11 cellular contexts compared by ENCODE assay signal in genomic region chr1:30232288-30232899, GRCh38.
A peak's percentile ranks its signal among the peaks of the same experiment; 100 is the strongest.
DNase-seq lines count a peak whose midpoint lies in the region; ATAC-seq and TF ChIP-seq lines count a peak whose summit lies in the region.
"Had no signal": no experiment of that assay in that cellular context is flagged by ENCODE, and none has a peak within 500 bp of the region (broad histone marks: within the 10 kb centered on the region; RNA-seq: fewer than 3 reads in every experiment).

No MANE protein-coding gene starts in this region.

- no peak overlapping the region for H2AK5ac ChIP-seq in H9 (ENCODE audit: insufficient read length, low read length)

- H3K9me3 ChIP-seq in H9 (ENCODE audit: control insufficient read depth, low read depth, low read length), result no peaks in the 10 kb centered on the region
- no peaks in the 10 kb centered on the region for H3K9me3 ChIP-seq in right lobe of liver

- intact Hi-C loops in right lobe of liver (cut with DNase I), result no loop called here

- no peak overlapping the region for H2BK12ac ChIP-seq in H9 (ENCODE audit: insufficient read length, low read depth, low read length)

- H3K23ac ChIP-seq in H9 (ENCODE audit: insufficient read length, low read depth, low read length), result no peak overlapping the region

- no peak overlapping the region for H3T11ph ChIP-seq in H9 (ENCODE audit: low read length)

- CTCF ChIA-PET in activated naive CD4-positive, alpha-beta T cell treated with anti-CD3 and anti-CD28 coated beads, Interleukin-2, amount 10 ng/mL, durations not matched to agents 7 days and 5 days (lab: Charles Lee), result interaction anchor here (0.6 to 1.0 kb wide), 4 partner anchors 10 to 626 kb away, joined by 3 read pairs; no protein-coding TSS in a partner anchor

- no peak overlapping the region for H4K8ac ChIP-seq in H9 (replicated peaks; ENCODE audit: insufficient read length, low read depth, low read length)

- H3K9ac ChIP-seq in H9 (ENCODE audit: extremely low read depth, insufficient read length, low read length), result no peak overlapping the region
- H3K9ac ChIP-seq: BLaER1 treated with 17β-estradiol and CSF1 and Interleukin-3, amounts not matched to agents 10 nM and 100 nM had no signal

- no peak overlapping the region for H2BK5ac ChIP-seq in H9 (ENCODE audit: insufficient read length, low read length)

- H3K36me3 ChIP-seq in right lobe of liver, result no peaks in the 10 kb centered on the region
- H3K36me3 ChIP-seq: BLaER1 treated with 17β-estradiol and CSF1 and Interleukin-3, amounts not matched to agents 10 nM and 100 nM had no signal

- H3K9me3 Mint-ChIP-seq in H9, result no peaks in the 10 kb centered on the region
- no peaks in the 10 kb centered on the region for H3K9me3 Mint-ChIP-seq in activated naive CD4-positive, alpha-beta T cell treated with anti-CD3 and anti-CD28 coated beads, Interleukin-2, amount 10 ng/mL, durations not matched to agents 7 days and 5 days
- H3K9me3 Mint-ChIP-seq: activated naive CD4-positive, alpha-beta T cell treated with anti-CD3 and anti-CD28 coated beads, Interleukin-2, amount 50 U/mL, for 72 hours had no signal

- peak in 2 of 4 donors; percentile 30 to 43 for ATAC-seq in right lobe of liver
- no peak for ATAC-seq in HG02588 (IDR thresholded peaks at IDR 0.05; ENCODE audit: unreplicated experiment)
- ATAC-seq: activated naive CD4-positive, alpha-beta T cell treated with anti-CD3 and anti-CD28 coated beads, Interleukin-2, amount 50 U/mL, for 72 hours had no signal

- H3K4ac ChIP-seq in H9 (ENCODE audit: low read depth, low read length), result no peak overlapping the region

- H3K56ac ChIP-seq in H9 (ENCODE audit: insufficient read length, low read depth, low read length), result no peak overlapping the region

- H3K4me2 ChIP-seq in H9 (ENCODE audit: insufficient read depth, insufficient read length, low read length), result no peak overlapping the region
- H3K4me2 ChIP-seq: BLaER1 treated with 17β-estradiol and CSF1 and Interleukin-3, amounts not matched to agents 10 nM and 100 nM had no signal

- no peaks in the 10 kb centered on the region; the same call in 1 of the 2 replicates for H3K27me3 Mint-ChIP-seq in H9 (ENCODE audit: low read depth)
- H3K27me3 Mint-ChIP-seq in activated naive CD4-positive, alpha-beta T cell treated with anti-CD3 and anti-CD28 coated beads, Interleukin-2, amount 10 ng/mL, durations not matched to agents 7 days and 5 days, result peaks cover 9% of the 10 kb centered on the region

- no peaks in the 10 kb centered on the region for H3K79me1 ChIP-seq in H9 (ENCODE audit: insufficient read depth, low read depth, low read length, poor library complexity, severe bottlenecking)

- H3K4me1 ChIP-seq in H9 (ENCODE audit: insufficient read depth, low read length) (no peaks in the 10 kb centered on the region), right lobe of liver (no peaks in the 10 kb centered on the region)

- no peak overlapping the region for H3K4me3 ChIP-seq in right lobe of liver
- H3K4me3 ChIP-seq: BLaER1 treated with 17β-estradiol and CSF1 and Interleukin-3, amounts not matched to agents 10 nM and 100 nM had no signal

- H4K91ac ChIP-seq in H9 (ENCODE audit: insufficient read length, low read depth, low read length), result no peak overlapping the region

- no peaks in the 10 kb centered on the region for H3K23me2 ChIP-seq in H9 (ENCODE audit: insufficient read length, low read depth, low read length, poor library complexity, severe bottlenecking)

- TF ChIP-seq CTCF in H9 (conservative IDR thresholded peaks at IDR 0.05), result peak; percentile 85
- TF ChIP-seq CTCF in right lobe of liver (IDR thresholded peaks at IDR 0.05), result peak; percentile 33 to 71 (median 50)

- no peak overlapping the region for H3K27ac Mint-ChIP-seq in H9
- H3K27ac Mint-ChIP-seq in activated naive CD4-positive, alpha-beta T cell treated with anti-CD3 and anti-CD28 coated beads, Interleukin-2, amount 10 ng/mL, durations not matched to agents 7 days and 5 days, result no peak overlapping the region
- H3K27ac Mint-ChIP-seq: activated naive CD4-positive, alpha-beta T cell treated with anti-CD3 and anti-CD28 coated beads, Interleukin-2, amount 50 U/mL, for 72 hours had no signal

- no peak overlapping the region for H2BK20ac ChIP-seq in H9 (ENCODE audit: low read depth, low read length, poor library complexity, severe bottlenecking)

- no peaks in the 10 kb centered on the region for H3K4me1 Mint-ChIP-seq in H9
- no peaks in the 10 kb centered on the region for H3K4me1 Mint-ChIP-seq in activated naive CD4-positive, alpha-beta T cell treated with anti-CD3 and anti-CD28 coated beads, Interleukin-2, amount 10 ng/mL, durations not matched to agents 7 days and 5 days

- H4K5ac ChIP-seq in H9 (ENCODE audit: insufficient read length, low read depth, low read length), result no peak overlapping the region

- H3K27ac ChIP-seq in H9 (ENCODE audit: insufficient read length, low read depth, low read length), result no peak overlapping the region
- no peak overlapping the region for H3K27ac ChIP-seq in right lobe of liver
- H3K27ac ChIP-seq: BLaER1 treated with 17β-estradiol and CSF1 and Interleukin-3, amounts not matched to agents 10 nM and 100 nM had no signal

- DNase-seq in NCI-H1105 (lab: John Stamatoyannopoulos, UW) (peak; percentile 13), NCI-H1105 treated with DMSO at 0.1 percent for 48 hours (lab: John Stamatoyannopoulos, UW) (no peak), H9 (peak; percentile 53), right lobe of liver (no peak), AML-193 (lab: John Stamatoyannopoulos, UW) (no peak), NCI-H774 (lab: John Stamatoyannopoulos, UW) (no peak)
- DNase-seq in activated naive CD4-positive, alpha-beta T cell treated with anti-CD3 and anti-CD28 coated beads, Interleukin-2, amount 10 ng/mL, durations not matched to agents 7 days and 5 days, result peak; percentile 33
- DNase-seq: substantia nigra had no signal

- no peak overlapping the region for H3K4me3 Mint-ChIP-seq in H9
- H3K4me3 Mint-ChIP-seq in activated naive CD4-positive, alpha-beta T cell treated with anti-CD3 and anti-CD28 coated beads, Interleukin-2, amount 10 ng/mL, durations not matched to agents 7 days and 5 days, result no peak overlapping the region

- no peaks in the 10 kb centered on the region for H3K79me2 ChIP-seq in H9 (ENCODE audit: insufficient read depth, low read length)

- H3K14ac ChIP-seq in H9 (ENCODE audit: insufficient read depth, low read length), result no peak overlapping the region

- no peak overlapping the region for H3K18ac ChIP-seq in H9 (ENCODE audit: insufficient read length, low read depth, low read length)

- no peak for TF ChIP-seq POLR2A in right lobe of liver (IDR thresholded peaks at IDR 0.05)

- no peak overlapping the region for H2AFZ ChIP-seq in H9 (ENCODE audit: low read length)

- no peaks in the 10 kb centered on the region for H3K36me3 Mint-ChIP-seq in H9 (ENCODE audit: insufficient read depth in 1 of 3, low read depth in 3 of 3)
- no peaks in the 10 kb centered on the region for H3K36me3 Mint-ChIP-seq in activated naive CD4-positive, alpha-beta T cell treated with anti-CD3 and anti-CD28 coated beads, Interleukin-2, amount 10 ng/mL, durations not matched to agents 7 days and 5 days
- H3K36me3 Mint-ChIP-seq: activated naive CD4-positive, alpha-beta T cell treated with anti-CD3 and anti-CD28 coated beads, Interleukin-2, amount 50 U/mL, for 72 hours had no signal

- H3K27me3 ChIP-seq in H9 (ENCODE audit: insufficient read depth, low read length) (no peaks in the 10 kb centered on the region), right lobe of liver (no peaks in the 10 kb centered on the region)
- H3K27me3 ChIP-seq: BLaER1 treated with 17β-estradiol and CSF1 and Interleukin-3, amounts not matched to agents 10 nM and 100 nM had no signal

- no peak overlapping the region for H2BK120ac ChIP-seq in H9 (ENCODE audit: low read depth, low read length, poor library complexity, severe bottlenecking)

- H4K20me1 ChIP-seq in H9 (ENCODE audit: control insufficient read depth, insufficient read depth, insufficient read length), result no peaks in the 10 kb centered on the region
- H4K20me1 ChIP-seq: BLaER1 treated with 17β-estradiol and CSF1 and Interleukin-3, amounts not matched to agents 10 nM and 100 nM had no signal

- WGBS in H9 (ENCODE audit: extremely low coverage, insufficient read length, low lambda C conversion rate), result no CpG with 5 or more reads among the region's 4 CpGs
- WGBS in right lobe of liver (ENCODE audit: insufficient coverage, low coverage, low lambda C conversion rate, missing lambda C conversion rate), result 23% methylated on average over 4 of the region's 4 CpGs

- H2BK15ac ChIP-seq in H9 (ENCODE audit: low read depth, low read length), result no peak overlapping the region

Comparison
In these comparisons a context has a peak if more than half of its experiments do, and no peak if none do; other contexts are left out.
1. DNase-seq: peak in NCI-H1105 (single experiment), H9 (single experiment) and activated naive CD4-positive, alpha-beta T cell treated with anti-CD3 and anti-CD28 coated beads, Interleukin-2, amount 10 ng/mL, durations not matched to agents 7 days and 5 days (single experiment); none in NCI-H1105 treated with DMSO at 0.1 percent for 48 hours (single experiment), right lobe of liver (0 of 3), AML-193 (0 of 2) and NCI-H774 (single experiment).